ENCODE assay signal across 37 cellular contexts in genomic region chr18:48316177-48316576, GRCh38.
"Had no signal": no experiment of that assay in that cellular context is flagged by ENCODE, and none has a peak within 500 bp of the region (broad histone marks: within the 10 kb centered on the region; RNA-seq: fewer than 3 reads in every experiment).

No MANE protein-coding gene starts in this region.

- H3K4me3 ChIP-seq: adrenal gland, ascending aorta, body of pancreas, breast epithelium, cardiac muscle cell had no signal

- H3K4me3 Mint-ChIP-seq: activated naive CD4-positive, alpha-beta T cell treated with anti-CD3 and anti-CD28 coated beads for 36 hours; activated naive CD4-positive, alpha-beta T cell treated with anti-CD3 and anti-CD28 coated beads, Interleukin-2, amount 10 ng/mL, durations not matched to agents 7 days and 5 days; activated naive CD4-positive, alpha-beta T cell treated with anti-CD3 and anti-CD28 coated beads, Interleukin-2, amount 50 U/mL, for 24 hours; activated naive CD8-positive, alpha-beta T cell; activated naive CD8-positive, alpha-beta T cell treated with anti-CD3 and anti-CD28 coated beads for 36 hours; activated naive CD8-positive, alpha-beta T cell treated with anti-CD3 and anti-CD28 coated beads, Interleukin-2, amount 10 ng/mL, durations not matched to agents 7 days and 5 days; activated naive CD8-positive, alpha-beta T cell treated with anti-CD3 and anti-CD28 coated beads, Interleukin-2, amount 50 U/mL, for 24 hours; activated T-cell treated with anti-CD3 and anti-CD28 coated beads, Interleukin-2, amount 50 U/mL, for 24 hours; activated T-cell treated with anti-CD3 and anti-CD28 coated beads, Interleukin-2, amount 50 U/mL, for 4 hours; activated T-cell treated with anti-CD3 and anti-CD28 coated beads, Interleukin-2, amount 50 U/mL, for 72 hours; activated T-helper 1 cell treated with anti-CD3 and anti-CD28 coated beads, Interleukin-12 subunit alpha, Interleukin-12 subunit beta, Interleukin-2, Interleukin-4 antibody, amounts not matched to agents 30 ng/mL and 10 ng/mL and 1 ng/mL, durations not matched to agents 14 hours and 24 hours and 36 hours; activated T-helper 17 cell treated with anti-CD3 and anti-CD28 coated beads, Interleukin-2, amount 50 U/mL, for 72 hours; brain; central memory CD8-positive, alpha-beta T cell had no signal

- H3K27me3 Mint-ChIP-seq: activated naive CD8-positive, alpha-beta T cell had no signal

- DNase-seq: activated gamma-delta T cell; activated gamma-delta T cell treated with Interleukin-2 at 50 U/mL for 16 hours; activated naive CD4-positive, alpha-beta T cell; activated naive CD4-positive, alpha-beta T cell treated with anti-CD3 and anti-CD28 coated beads for 36 hours; activated naive CD4-positive, alpha-beta T cell treated with anti-CD3 and anti-CD28 coated beads, Interleukin-2, amount 10 ng/mL, durations not matched to agents 7 days and 5 days; activated naive CD4-positive, alpha-beta T cell treated with anti-CD3 and anti-CD28 coated beads, Interleukin-2, amount 50 U/mL, for 16 hours; activated naive CD4-positive, alpha-beta T cell treated with Interleukin-2 at 50 U/mL for 16 hours; activated naive CD8-positive, alpha-beta T cell treated with anti-CD3 and anti-CD28 coated beads for 36 hours; activated naive CD8-positive, alpha-beta T cell treated with anti-CD3 and anti-CD28 coated beads, Interleukin-2, amount 10 ng/mL, durations not matched to agents 7 days and 5 days; activated naive CD8-positive, alpha-beta T cell treated with anti-CD3 and anti-CD28 coated beads, Interleukin-2, amount 50 U/mL, for 24 hours; activated T-cell treated with anti-CD3 and anti-CD28 coated beads for 4 hours; activated T-cell treated with anti-CD3 and anti-CD28 coated beads, Interleukin-2, amount 50 U/mL, for 1 hour; activated T-cell treated with anti-CD3 and anti-CD28 coated beads, Interleukin-2, amount 50 U/mL, for 24 hours; activated T-cell treated with anti-CD3 and anti-CD28 coated beads, Interleukin-2, amount 50 U/mL, for 4 hours; activated T-cell treated with anti-CD3 and anti-CD28 coated beads, Interleukin-2, amount 50 U/mL, for 48 hours; activated T-cell treated with anti-CD3 and anti-CD28 coated beads, Interleukin-2, amount 50 U/mL, for 72 hours; adrenal gland; amniotic stem cell; amygdala; anterior cingulate cortex; aorta; body of pancreas; brain microvascular endothelial cell; caudate nucleus; central memory CD4-positive, alpha-beta T cell; cerebellar nuclear complex had no signal

- H3K27me3 ChIP-seq: adrenal gland, ascending aorta, body of pancreas, brain microvascular endothelial cell, breast epithelium, cardiac muscle cell had no signal

- H3K9me3 Mint-ChIP-seq: activated naive CD4-positive, alpha-beta T cell treated with anti-CD3 and anti-CD28 coated beads for 36 hours; activated naive CD4-positive, alpha-beta T cell treated with anti-CD3 and anti-CD28 coated beads, Interleukin-2, amount 10 ng/mL, durations not matched to agents 7 days and 5 days; activated naive CD4-positive, alpha-beta T cell treated with anti-CD3 and anti-CD28 coated beads, Interleukin-2, amount 50 U/mL, for 24 hours; activated naive CD4-positive, alpha-beta T cell treated with anti-CD3 and anti-CD28 coated beads, Interleukin-2, amount 50 U/mL, for 72 hours; activated naive CD8-positive, alpha-beta T cell treated with anti-CD3 and anti-CD28 coated beads for 36 hours; activated naive CD8-positive, alpha-beta T cell treated with anti-CD3 and anti-CD28 coated beads, Interleukin-2, amount 10 ng/mL, durations not matched to agents 7 days and 5 days; activated naive CD8-positive, alpha-beta T cell treated with anti-CD3 and anti-CD28 coated beads, Interleukin-2, amount 50 U/mL, for 24 hours; activated T-cell treated with anti-CD3 and anti-CD28 coated beads, Interleukin-2, amount 50 U/mL, for 24 hours; activated T-cell treated with anti-CD3 and anti-CD28 coated beads, Interleukin-2, amount 50 U/mL, for 4 hours; activated T-cell treated with anti-CD3 and anti-CD28 coated beads, Interleukin-2, amount 50 U/mL, for 72 hours; activated T-helper 1 cell treated with anti-CD3 and anti-CD28 coated beads, Interleukin-12 subunit alpha, Interleukin-12 subunit beta, Interleukin-2, Interleukin-4 antibody, amounts not matched to agents 30 ng/mL and 10 ng/mL and 1 ng/mL, durations not matched to agents 14 hours and 24 hours and 36 hours; activated T-helper 17 cell treated with anti-CD3 and anti-CD28 coated beads, Interleukin-2, amount 50 U/mL, for 72 hours; activated T-helper 2 cell treated with anti-CD3 and anti-CD28 coated beads, Interferon-gamma antibody, Interleukin-2, Interleukin-4, amounts not matched to agents 10 μg/mL and 5 μg/mL and 100 μg/mL, durations not matched to agents 14 hours and 24 hours and 36 hours; brain; central memory CD8-positive, alpha-beta T cell had no signal

- H3K36me3 Mint-ChIP-seq: activated naive CD4-positive, alpha-beta T cell treated with anti-CD3 and anti-CD28 coated beads, Interleukin-2, amount 10 ng/mL, durations not matched to agents 7 days and 5 days; activated naive CD4-positive, alpha-beta T cell treated with anti-CD3 and anti-CD28 coated beads, Interleukin-2, amount 50 U/mL, for 24 hours; activated naive CD4-positive, alpha-beta T cell treated with anti-CD3 and anti-CD28 coated beads, Interleukin-2, amount 50 U/mL, for 72 hours; activated naive CD8-positive, alpha-beta T cell; activated naive CD8-positive, alpha-beta T cell treated with anti-CD3 and anti-CD28 coated beads for 36 hours; activated naive CD8-positive, alpha-beta T cell treated with anti-CD3 and anti-CD28 coated beads, Interleukin-2, amount 10 ng/mL, durations not matched to agents 7 days and 5 days; brain had no signal

- H3K4me1 Mint-ChIP-seq: activated naive CD4-positive, alpha-beta T cell treated with anti-CD3 and anti-CD28 coated beads, Interleukin-2, amount 10 ng/mL, durations not matched to agents 7 days and 5 days; activated naive CD4-positive, alpha-beta T cell treated with anti-CD3 and anti-CD28 coated beads, Interleukin-2, amount 50 U/mL, for 24 hours; activated naive CD8-positive, alpha-beta T cell treated with anti-CD3 and anti-CD28 coated beads for 36 hours; activated naive CD8-positive, alpha-beta T cell treated with anti-CD3 and anti-CD28 coated beads, Interleukin-2, amount 10 ng/mL, durations not matched to agents 7 days and 5 days; activated naive CD8-positive, alpha-beta T cell treated with anti-CD3 and anti-CD28 coated beads, Interleukin-2, amount 50 U/mL, for 24 hours; activated T-helper 17 cell treated with anti-CD3 and anti-CD28 coated beads, Interleukin-2, amount 50 U/mL, for 72 hours; central memory CD8-positive, alpha-beta T cell had no signal

- H3K9me3 ChIP-seq: adrenal gland, ascending aorta, body of pancreas, breast epithelium had no signal

- H3K27ac Mint-ChIP-seq: activated naive CD4-positive, alpha-beta T cell treated with anti-CD3 and anti-CD28 coated beads for 36 hours; activated naive CD4-positive, alpha-beta T cell treated with anti-CD3 and anti-CD28 coated beads, Interleukin-2, amount 10 ng/mL, durations not matched to agents 7 days and 5 days; activated naive CD4-positive, alpha-beta T cell treated with anti-CD3 and anti-CD28 coated beads, Interleukin-2, amount 50 U/mL, for 24 hours; activated naive CD4-positive, alpha-beta T cell treated with anti-CD3 and anti-CD28 coated beads, Interleukin-2, amount 50 U/mL, for 72 hours; activated naive CD8-positive, alpha-beta T cell; activated naive CD8-positive, alpha-beta T cell treated with anti-CD3 and anti-CD28 coated beads for 36 hours; activated naive CD8-positive, alpha-beta T cell treated with anti-CD3 and anti-CD28 coated beads, Interleukin-2, amount 10 ng/mL, durations not matched to agents 7 days and 5 days; activated naive CD8-positive, alpha-beta T cell treated with anti-CD3 and anti-CD28 coated beads, Interleukin-2, amount 50 U/mL, for 24 hours; activated T-cell treated with anti-CD3 and anti-CD28 coated beads, Interleukin-2, amount 50 U/mL, for 24 hours; activated T-helper 1 cell treated with anti-CD3 and anti-CD28 coated beads, Interleukin-12 subunit alpha, Interleukin-12 subunit beta, Interleukin-2, Interleukin-4 antibody, amounts not matched to agents 30 ng/mL and 10 ng/mL and 1 ng/mL, durations not matched to agents 14 hours and 24 hours and 36 hours; activated T-helper 17 cell treated with anti-CD3 and anti-CD28 coated beads, Interleukin-2, amount 50 U/mL, for 72 hours; activated T-helper 2 cell treated with anti-CD3 and anti-CD28 coated beads, Interferon-gamma antibody, Interleukin-2, Interleukin-4, amounts not matched to agents 10 μg/mL and 5 μg/mL and 100 μg/mL, durations not matched to agents 14 hours and 24 hours and 36 hours had no signal

- H3K36me3 ChIP-seq: adrenal gland, ascending aorta, brain microvascular endothelial cell, breast epithelium, cardiac muscle cell had no signal

- H3K4me1 ChIP-seq: ascending aorta, body of pancreas had no signal

- ATAC-seq: activated naive CD4-positive, alpha-beta T cell treated with anti-CD3 and anti-CD28 coated beads, Interleukin-2, amount 50 U/mL, for 72 hours; activated naive CD8-positive, alpha-beta T cell treated with anti-CD3 and anti-CD28 coated beads, Interleukin-2, amount 50 U/mL, for 24 hours; activated T-cell treated with anti-CD3 and anti-CD28 coated beads, Interleukin-2, amount 50 U/mL, for 4 hours; activated T-cell treated with anti-CD3 and anti-CD28 coated beads, Interleukin-2, amount 50 U/mL, for 72 hours; activated T-helper 17 cell treated with anti-CD3 and anti-CD28 coated beads, Interleukin-2, amount 50 U/mL, for 72 hours; body of pancreas had no signal

- H3K27ac ChIP-seq: adrenal gland, ascending aorta, body of pancreas, brain microvascular endothelial cell, breast epithelium, cardiac muscle cell had no signal
